In the genomic region with DNA sequence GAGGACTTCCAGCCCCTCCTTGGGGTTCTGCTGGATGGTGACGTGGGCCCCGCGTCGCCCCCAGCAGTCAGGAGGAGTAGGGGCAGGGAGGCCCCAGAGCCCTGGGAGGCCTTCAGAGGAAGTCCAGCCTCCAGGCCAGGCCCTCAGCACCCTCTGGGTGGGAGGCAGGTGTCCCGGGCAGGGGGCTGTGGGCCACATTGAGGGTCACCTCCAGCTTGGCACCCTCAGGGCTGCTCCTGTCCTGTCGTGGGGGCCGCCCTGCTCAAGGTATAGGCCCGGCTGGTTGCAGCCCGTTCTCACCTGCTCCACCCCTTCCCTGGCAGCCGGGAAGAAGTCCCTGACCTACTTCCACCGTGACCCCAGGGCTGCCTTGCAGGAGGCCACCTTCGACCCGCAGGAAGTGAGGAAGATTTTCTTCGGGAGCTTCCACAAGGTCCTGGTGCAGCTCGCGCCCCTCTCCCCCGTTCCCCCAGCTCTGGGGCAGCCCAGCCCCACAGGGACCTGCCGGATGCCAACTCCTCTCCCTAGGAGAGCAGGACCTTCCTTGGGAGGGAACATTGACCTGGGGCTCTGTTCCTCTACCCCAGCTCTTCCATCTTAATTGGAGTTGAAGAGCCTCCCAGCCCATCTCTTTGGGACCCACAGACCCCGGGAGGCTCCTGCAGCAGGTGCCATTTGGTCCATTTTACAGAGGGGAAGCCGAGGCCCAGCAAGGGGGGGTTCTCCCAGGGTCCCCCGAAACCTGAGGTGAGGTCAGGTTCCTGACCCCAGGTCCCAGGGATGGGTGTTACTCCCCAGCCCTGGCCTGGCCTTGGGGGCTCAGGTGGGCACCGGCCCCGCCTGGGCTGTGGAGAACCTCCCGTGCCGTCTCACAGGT, we compare ENCODE assay signal across 21 cellular contexts. TPM values are rescaled to one million over a fixed set of nuclear protein-coding genes. Genes with fewer than 3 reads are reported as not detected.
DNase-seq lines count a peak whose midpoint lies in the region; ATAC-seq, FAIRE-seq and TF ChIP-seq lines count a peak whose summit lies in the region.
"Had no signal": no experiment of that assay in that cellular context is flagged by ENCODE, and none has a peak within 500 bp of the region (broad histone marks: within the 10 kb centered on the region; RNA-seq: fewer than 3 reads in every experiment).

No MANE protein-coding gene starts in this region.

- H3K4me3 Mint-ChIP-seq in activated naive CD4-positive, alpha-beta T cell treated with anti-CD3 and anti-CD28 coated beads for 36 hours: no peak overlapping the region
- H3K4me3 Mint-ChIP-seq: CD4-positive, CD25-positive, alpha-beta regulatory T cell had no signal

- no peaks in the 10 kb centered on the region for H3K9me3 ChIP-seq in RWPE2 (ENCODE audit: severe bottlenecking)
- H3K9me3 ChIP-seq in kidney (ENCODE audit: control insufficient read depth in 1 of 2, low read length in 2 of 2): no peaks in the 10 kb centered on the region
- no peaks in the 10 kb centered on the region for H3K9me3 ChIP-seq in tibial artery

- peaks cover 35% of the 10 kb centered on the region for H3K27me3 ChIP-seq in RWPE2 (ENCODE audit: insufficient read depth, poor library complexity, severe bottlenecking)
- H3K27me3 ChIP-seq in tibial artery: peaks cover 0 to 70% of the 10 kb centered on the region in 2 donors

- ATAC-seq in RWPE2 (ENCODE audit: low read depth) (no peak), HG02798 (IDR thresholded peaks at IDR 0.05; ENCODE audit: poor library complexity, unreplicated experiment) (no peak)
- ATAC-seq: GM12878 had no signal

- no peaks in the 10 kb centered on the region for H3K4me1 Mint-ChIP-seq in activated naive CD4-positive, alpha-beta T cell treated with anti-CD3 and anti-CD28 coated beads for 36 hours (ENCODE audit: low read depth)
- H3K4me1 Mint-ChIP-seq: CD4-positive, CD25-positive, alpha-beta regulatory T cell had no signal

- H3K9me3 Mint-ChIP-seq in activated naive CD4-positive, alpha-beta T cell treated with anti-CD3 and anti-CD28 coated beads for 36 hours: no peaks in the 10 kb centered on the region
- H3K9me3 Mint-ChIP-seq: CD4-positive, CD25-positive, alpha-beta regulatory T cell had no signal

- H3K4me3 ChIP-seq in RWPE2 (ENCODE audit: severe bottlenecking) (no peak overlapping the region), kidney (ENCODE audit: low read length in 2 of 2) (no peak overlapping the region), tibial artery (no peak overlapping the region)
- H3K4me3 ChIP-seq: GM12878, PC-9 had no signal

- FAIRE-seq in kidney (lab: Jason Lieb, UNC): no peak
- FAIRE-seq: GM12878, GM18507 had no signal

- DNase-seq in activated naive CD4-positive, alpha-beta T cell treated with anti-CD3 and anti-CD28 coated beads for 36 hours: peak; percentile 2
- DNase-seq in activated naive CD4-positive, alpha-beta T cell treated with Interleukin-2 at 50 U/mL for 16 hours: no peak
- peak; percentile 87 for DNase-seq in RWPE2 (ENCODE audit: low spot score)
- peak; percentile 65 for DNase-seq in kidney
- peak; percentile 14 to 52 for DNase-seq in tibial artery
- no peak for DNase-seq in UCSD-AML1 (lab: John Stamatoyannopoulos, UW; ENCODE audit: unreplicated experiment)
- DNase-seq: Calu3; CD4-positive, CD25-positive, alpha-beta regulatory T cell; DMS79; Karpas-422; NCI-H1930; NCI-H2171; NCI-H446 treated with DMSO at 0.1 percent for 48 hours; NCI-H748 treated with DMSO at 0.1 percent for 48 hours; PC-9 had no signal

- peaks cover 3% of the 10 kb centered on the region for H3K27me3 Mint-ChIP-seq in activated naive CD4-positive, alpha-beta T cell treated with anti-CD3 and anti-CD28 coated beads for 36 hours (ENCODE audit: low read depth)
- H3K27me3 Mint-ChIP-seq: CD4-positive, CD25-positive, alpha-beta regulatory T cell had no signal

- no peak for TF ChIP-seq CTCF in RWPE2 (IDR thresholded peaks at IDR 0.05; ENCODE audit: poor library complexity, severe bottlenecking)
- no peak for TF ChIP-seq CTCF in kidney (IDR thresholded peaks at IDR 0.05; ENCODE audit: borderline replicate concordance, extremely low read depth, insufficient read depth)
- TF ChIP-seq CTCF in tibial artery (IDR thresholded peaks at IDR 0.05): no peak

- no peak overlapping the region for H3K27ac Mint-ChIP-seq in activated naive CD4-positive, alpha-beta T cell treated with anti-CD3 and anti-CD28 coated beads for 36 hours
- H3K27ac Mint-ChIP-seq: CD4-positive, CD25-positive, alpha-beta regulatory T cell had no signal

- no peaks in the 10 kb centered on the region for H3K4me1 ChIP-seq in RWPE2 (ENCODE audit: insufficient read depth, poor library complexity, severe bottlenecking)
- no peaks in the 10 kb centered on the region for H3K4me1 ChIP-seq in kidney (ENCODE audit: control insufficient read depth in 1 of 2, insufficient read depth in 1 of 2, low read depth in 1 of 2, low read length in 2 of 2)
- no peaks in the 10 kb centered on the region for H3K4me1 ChIP-seq in tibial artery

- CTCF ChIA-PET in activated naive CD4-positive, alpha-beta T cell treated with anti-CD3 and anti-CD28 coated beads for 36 hours (lab: Charles Lee): no interaction called here

- no peaks in the 10 kb centered on the region for H3K36me3 Mint-ChIP-seq in activated naive CD4-positive, alpha-beta T cell treated with anti-CD3 and anti-CD28 coated beads for 36 hours (ENCODE audit: low read depth)
- H3K36me3 Mint-ChIP-seq: CD4-positive, CD25-positive, alpha-beta regulatory T cell had no signal

- no peak overlapping the region for H3K9ac ChIP-seq in kidney (ENCODE audit: low read length in 2 of 2)

- intact Hi-C loops in activated naive CD4-positive, alpha-beta T cell treated with anti-CD3 and anti-CD28 coated beads for 36 hours (cut with micrococcal nuclease): no loop called here
- intact Hi-C loops in kidney (cut with DNase I): no loop called here
- intact Hi-C loops in tibial artery (cut with DNase I; ENCODE audit: low total_unique reads): no loop called here

- no peaks in the 10 kb centered on the region for H3K36me3 ChIP-seq in RWPE2 (ENCODE audit: low read depth)
- no peaks in the 10 kb centered on the region for H3K36me3 ChIP-seq in kidney (ENCODE audit: control insufficient read depth in 1 of 2, insufficient read depth in 2 of 2, low read length in 2 of 2)
- no peaks in the 10 kb centered on the region for H3K36me3 ChIP-seq in tibial artery

- H3K27ac ChIP-seq in RWPE2 (ENCODE audit: poor library complexity, severe bottlenecking): no peak overlapping the region
- no peak overlapping the region for H3K27ac ChIP-seq in kidney (ENCODE audit: low read depth in 2 of 2, low read length in 2 of 2)
- no peak overlapping the region for H3K27ac ChIP-seq in tibial artery
- H3K27ac ChIP-seq: PC-9 had no signal

RNA-seq across cellular contexts. Expression of a gene that starts 26.4 kb away (rescaled TPM):
- total RNA-seq in activated naive CD4-positive, alpha-beta T cell treated with anti-CD3 and anti-CD28 coated beads for 36 hours: under 1 TPM in 1 of 2 experiments, not detected in 1; 0.05 TPM
- total RNA-seq in kidney: not detected
- polyA plus RNA-seq in kidney (ENCODE audit: insufficient read depth, low read depth, low replicate concordance): 0.58 TPM
- total RNA-seq: A673, Calu3, G401, GM12878, PC-9 had no signal
- polyA plus RNA-seq: CD4-positive, CD25-positive, alpha-beta regulatory T cell; GM12878 had no signal

RNA-seq across cellular contexts. Expression of a gene that starts 41.7 kb away (rescaled TPM):
- not detected for total RNA-seq in activated naive CD4-positive, alpha-beta T cell treated with anti-CD3 and anti-CD28 coated beads for 36 hours
- 0.44 TPM for total RNA-seq in kidney
- 0.67 TPM for polyA plus RNA-seq in kidney (ENCODE audit: insufficient read depth, low read depth, low replicate concordance)
- total RNA-seq: Calu3; CD4-positive, CD25-positive, alpha-beta regulatory T cell; H4; PC-9 had no signal
- polyA plus RNA-seq: CD4-positive, CD25-positive, alpha-beta regulatory T cell had no signal

RNA-seq across cellular contexts. Expression of a gene that starts 46.8 kb away (rescaled TPM):
- total RNA-seq in activated naive CD4-positive, alpha-beta T cell treated with anti-CD3 and anti-CD28 coated beads for 36 hours: 10 to 100 TPM; 82.4 to 89.4 TPM
- 84.3 TPM for total RNA-seq in kidney
- 40.4 TPM for polyA plus RNA-seq in kidney (ENCODE audit: insufficient read depth, low read depth, low replicate concordance)

Comparison
In these comparisons a context has a peak if more than half of its experiments do, and no peak if none do; other contexts are left out.
1. DNase-seq: peak in activated naive CD4-positive, alpha-beta T cell treated with anti-CD3 and anti-CD28 coated beads for 36 hours (single experiment), RWPE2 (single experiment), kidney (single experiment) and tibial artery (2 of 2); none in activated naive CD4-positive, alpha-beta T cell treated with Interleukin-2 at 50 U/mL for 16 hours (single experiment) and UCSD-AML1 (single experiment).